Comparison of ENCODE assay signal across 1 cellular context in the genomic region with DNA sequence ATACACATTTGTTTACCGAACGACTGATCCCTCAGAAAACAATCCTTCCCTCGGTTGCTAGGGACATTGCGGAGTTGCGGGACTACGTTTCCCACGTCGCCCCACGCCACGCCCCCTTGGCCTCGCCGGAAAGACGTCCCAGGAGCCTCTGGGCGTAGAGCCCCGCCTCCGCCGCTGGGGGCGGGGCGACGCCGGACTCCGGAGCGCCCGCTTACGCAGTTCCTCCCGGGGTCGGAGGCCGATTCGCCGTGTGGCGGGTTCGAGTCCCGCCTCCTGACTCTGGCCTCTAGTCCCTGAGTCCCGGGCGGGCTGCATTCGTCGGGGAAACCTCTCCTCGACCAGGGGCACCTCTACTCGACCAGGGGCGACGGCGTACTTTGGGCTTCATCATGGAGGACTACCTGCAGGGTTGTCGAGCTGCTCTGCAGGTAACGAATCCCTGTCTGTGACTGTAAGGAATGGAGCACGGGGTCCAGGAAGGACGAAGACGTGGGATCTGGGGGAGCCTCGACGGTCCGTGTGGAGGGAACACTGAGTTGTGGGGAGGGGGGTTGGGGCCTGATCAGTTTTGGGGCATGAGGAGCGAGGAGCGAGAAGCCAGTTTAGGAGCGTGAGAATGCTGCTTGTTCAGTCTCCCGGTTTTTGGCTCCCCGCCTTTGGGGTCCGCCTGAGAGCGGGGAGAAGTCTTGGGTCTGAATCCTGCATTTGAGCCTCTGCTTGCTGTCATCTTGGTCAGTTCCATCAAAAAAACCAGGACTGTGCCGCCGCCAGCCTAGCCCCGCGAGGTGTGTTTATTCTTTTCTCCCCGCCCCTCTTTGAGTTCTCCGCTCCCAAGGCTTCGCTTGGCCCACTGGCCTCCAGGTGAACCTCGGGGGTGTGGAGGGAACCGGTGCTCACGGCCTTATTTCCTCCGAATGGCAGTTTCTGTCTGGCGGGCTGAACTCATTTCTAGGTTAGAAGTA.
TF ChIP-seq lines count a peak whose summit lies in the region.

A gene with protein sequence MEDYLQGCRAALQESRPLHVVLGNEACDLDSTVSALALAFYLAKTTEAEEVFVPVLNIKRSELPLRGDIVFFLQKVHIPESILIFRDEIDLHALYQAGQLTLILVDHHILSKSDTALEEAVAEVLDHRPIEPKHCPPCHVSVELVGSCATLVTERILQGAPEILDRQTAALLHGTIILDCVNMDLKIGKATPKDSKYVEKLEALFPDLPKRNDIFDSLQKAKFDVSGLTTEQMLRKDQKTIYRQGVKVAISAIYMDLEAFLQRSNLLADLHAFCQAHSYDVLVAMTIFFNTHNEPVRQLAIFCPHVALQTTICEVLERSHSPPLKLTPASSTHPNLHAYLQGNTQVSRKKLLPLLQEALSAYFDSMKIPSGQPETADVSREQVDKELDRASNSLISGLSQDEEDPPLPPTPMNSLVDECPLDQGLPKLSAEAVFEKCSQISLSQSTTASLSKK (plus strand): TSS at position 206 of the 962 bp plus-strand sequence. CDS start 184 bp downstream, at position 390.

TF ChIP-seq in A549, 52 proteins besides CTCF, POLR2A, EP300 and RAD21 (continued from another document):
- TF ChIP-seq, protein P1, sequence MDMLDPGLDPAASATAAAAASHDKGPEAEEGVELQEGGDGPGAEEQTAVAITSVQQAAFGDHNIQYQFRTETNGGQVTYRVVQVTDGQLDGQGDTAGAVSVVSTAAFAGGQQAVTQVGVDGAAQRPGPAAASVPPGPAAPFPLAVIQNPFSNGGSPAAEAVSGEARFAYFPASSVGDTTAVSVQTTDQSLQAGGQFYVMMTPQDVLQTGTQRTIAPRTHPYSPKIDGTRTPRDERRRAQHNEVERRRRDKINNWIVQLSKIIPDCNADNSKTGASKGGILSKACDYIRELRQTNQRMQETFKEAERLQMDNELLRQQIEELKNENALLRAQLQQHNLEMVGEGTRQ (IDR thresholded peaks at IDR 0.05): no peak
